17 cellular contexts compared by ENCODE assay signal in the genomic region with DNA sequence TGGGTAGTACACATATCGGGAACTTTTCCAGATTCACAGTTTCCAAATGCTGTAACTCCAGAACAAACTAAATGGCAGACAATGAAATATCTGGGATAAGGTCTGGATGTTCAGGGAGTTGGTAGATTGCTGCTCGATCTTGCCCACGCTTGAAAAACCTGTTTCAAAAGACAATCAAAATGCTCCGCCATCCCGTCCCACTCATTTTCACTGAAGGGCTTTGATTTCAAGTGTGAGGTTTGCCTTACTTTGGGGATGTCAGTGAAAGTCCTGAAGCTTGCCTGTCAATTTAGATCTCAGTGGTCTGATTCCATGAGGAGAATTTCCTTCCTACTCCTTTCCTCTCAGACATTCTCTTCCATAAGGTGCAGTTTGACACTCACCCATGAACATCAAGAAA.
"Had no signal": no experiment of that assay in that cellular context is flagged by ENCODE, and none has a peak within 500 bp of the region (broad histone marks: within the 10 kb centered on the region; RNA-seq: fewer than 3 reads in every experiment).

No MANE protein-coding gene starts in this region.

- H3K4me1 Mint-ChIP-seq: endodermal cell, memory B cell had no signal

- H3K4me3 Mint-ChIP-seq: dendritic cell treated with granulocyte-macrophage colony-stimulating factor and Interleukin-4, amounts not matched to agents 40 ng/mL and 50 ng/mL, for 4 days; effector memory CD8-positive, alpha-beta T cell; endodermal cell; memory B cell had no signal

- H3K9me3 ChIP-seq: lower lobe of right lung had no signal

- H3K36me3 Mint-ChIP-seq: memory B cell had no signal

- H3K27me3 ChIP-seq: esophagus muscularis mucosa, foreskin keratinocyte, left lung had no signal

- H3K9me3 Mint-ChIP-seq: dendritic cell treated with granulocyte-macrophage colony-stimulating factor and Interleukin-4, amounts not matched to agents 40 ng/mL and 50 ng/mL, for 4 days had no signal

- H3K27me3 Mint-ChIP-seq: dendritic cell treated with granulocyte-macrophage colony-stimulating factor and Interleukin-4, amounts not matched to agents 40 ng/mL and 50 ng/mL, for 4 days; effector memory CD8-positive, alpha-beta T cell; memory B cell had no signal

- H3K4me3 ChIP-seq: esophagus muscularis mucosa, gastroesophageal sphincter, heart right ventricle, left lung, lower lobe of right lung had no signal

- ATAC-seq: effector memory CD8-positive, alpha-beta T cell; foreskin keratinocyte; gastroesophageal sphincter; heart right ventricle; left cardiac atrium; left lung; left ventricle myocardium superior; lower lobe of right lung had no signal

- H3K27ac Mint-ChIP-seq: dendritic cell treated with granulocyte-macrophage colony-stimulating factor and Interleukin-4, amounts not matched to agents 40 ng/mL and 50 ng/mL, for 4 days; effector memory CD8-positive, alpha-beta T cell; endodermal cell; memory B cell had no signal

- DNase-seq: cortex of kidney; effector CD8-positive, alpha-beta T cell; effector memory CD8-positive, alpha-beta T cell; endodermal cell; foreskin keratinocyte; heart right ventricle; hippocampal formation; left cardiac atrium; left lung; left ventricle myocardium superior; lower lobe of right lung; mesendoderm; midbrain had no signal

- H3K27ac ChIP-seq: esophagus muscularis mucosa, foreskin keratinocyte, gastroesophageal sphincter, heart right ventricle, left lung, lower lobe of right lung had no signal

- H3K36me3 ChIP-seq: esophagus muscularis mucosa, gastroesophageal sphincter, heart right ventricle, left lung, lower lobe of right lung had no signal

- H3K4me1 ChIP-seq: esophagus muscularis mucosa, foreskin keratinocyte, gastroesophageal sphincter, heart right ventricle, left lung, lower lobe of right lung had no signal
